8 cellular contexts compared by ENCODE assay signal in genomic region chr17:42288985-42289862, GRCh38. TPM values are rescaled to one million over a fixed set of nuclear protein-coding genes. Genes with fewer than 3 reads are reported as not detected.
DNase-seq lines count a peak whose midpoint lies in the region; ATAC-seq, FAIRE-seq and TF ChIP-seq lines count a peak whose summit lies in the region.

No MANE protein-coding gene starts in this region.

- H3K9ac ChIP-seq in H1 (replicated peaks in 1 of 4; ENCODE audit: extremely low read depth in 1 of 4, low read depth in 3 of 4, low read length in 3 of 4), result peak overlapping the region in 1 of 4 experiments; percentile 8; a peak in 3 of 7 replicates

- H3K23ac ChIP-seq in H1 (ENCODE audit: insufficient read length), result no peak overlapping the region

- H3K36me3 Mint-ChIP-seq in nephron progenitor cell (ENCODE audit: low read depth), result no peaks in the 10 kb centered on the region

- H3K27ac ChIP-seq in H1 (ENCODE audit: low read depth, low read length), result no peak overlapping the region
- peak overlapping the region; percentile 89 to 94 (median 92) for H3K27ac ChIP-seq in upper lobe of left lung

- H3K36me3 ChIP-seq in H1 (ENCODE audit: control insufficient read depth in 2 of 4, insufficient read depth in 4 of 4, low read length in 3 of 4), result no peaks in the 10 kb centered on the region
- peaks cover 0 to 22% (median 3%) of the 10 kb centered on the region in 4 donors for H3K36me3 ChIP-seq in upper lobe of left lung

- 67% methylated on average over 29 of the region's 32 CpGs; no CpG with 5 or more reads in 1 of the 2 experiments for WGBS in H1 (ENCODE audit: extremely low coverage in 1 of 2, insufficient coverage in 1 of 2, insufficient read length in 1 of 2, insufficient replicate concordance in 2 of 2, low coverage in 1 of 2, low lambda C conversion rate in 2 of 2, missing lambda C conversion rate in 1 of 2), 2 experiments
- 45 to 77% methylated on average over 14 to 30 of the region's 32 CpGs for WGBS in upper lobe of left lung, 2 donors

- H3K27ac Mint-ChIP-seq in nephron progenitor cell, result no peak overlapping the region

- H3K4me1 ChIP-seq in H1 (replicated peaks in 1 of 4; ENCODE audit: control insufficient read depth in 3 of 4, insufficient read depth in 4 of 4, low read length in 3 of 4) (peaks cover 0 to 11% (median 8%) of the 10 kb centered on the region in 4 experiments; a peak in 5 of 7 replicates), upper lobe of left lung (peaks cover 30 to 52% (median 35%) of the 10 kb centered on the region in 4 donors)

- TF ChIP-seq CTCF in AG09309 (IDR thresholded peaks at IDR 0.05; ENCODE audit: control insufficient read depth, insufficient read depth, low read depth, low read length, missing control alignments), result no peak
- no peak for TF ChIP-seq CTCF in H1 (IDR thresholded peaks at IDR 0.05; ENCODE audit: control extremely low read depth in 1 of 3, insufficient read depth in 1 of 3, low read depth in 1 of 3, low read length in 3 of 3)
- no peak for TF ChIP-seq CTCF in nephron progenitor cell (IDR thresholded peaks at IDR 0.05)
- TF ChIP-seq CTCF in upper lobe of left lung (IDR thresholded peaks at IDR 0.05), result no peak

- peak overlapping the region; percentile 5 to 64; a peak in 2 of 4 replicates for H3K4me2 ChIP-seq in H1 (ENCODE audit: insufficient read depth in 1 of 2, low read depth in 2 of 2, low read length in 2 of 2)

- H3K9me3 Mint-ChIP-seq in nephron progenitor cell, result no peaks in the 10 kb centered on the region

- H2BK5ac ChIP-seq in H1 (ENCODE audit: low read depth, low read length), result no peak overlapping the region

- DNase-seq in AG09309 (ENCODE audit: low read depth), result no peak
- DNase-seq in activated CD4-positive, alpha-beta T cell treated with anti-CD3 and anti-CD28 coated beads for 4 hours, result peak; percentile 66 to 70
- DNase-seq in H1 (ENCODE audit: low read depth in 1 of 2, low spot score in 2 of 2), result peak in 1 of 2 experiments; percentile 62
- no peak for DNase-seq in nephron progenitor cell
- peak; percentile 59 to 86 for DNase-seq in upper lobe of left lung
- no peak for DNase-seq in NCI-H2107 (lab: John Stamatoyannopoulos, UW)
- DNase-seq in NCI-H1436 treated with DMSO at 0.1 percent for 48 hours (lab: John Stamatoyannopoulos, UW), result no peak

- peak; percentile 24 for ATAC-seq in HG02885 (IDR thresholded peaks at IDR 0.05; ENCODE audit: poor library complexity, unreplicated experiment)
- peak; percentile 9 to 34 for ATAC-seq in upper lobe of left lung (ENCODE audit: low FRiP score in 2 of 2)

- peaks cover 7 to 30% (median 25%) of the 10 kb centered on the region in 4 experiments for H3K27me3 ChIP-seq in H1 (replicated peaks in 1 of 4; ENCODE audit: control insufficient read depth in 3 of 4, extremely low read depth in 1 of 4, insufficient read depth in 3 of 4, low read length in 3 of 4)
- H3K27me3 ChIP-seq in upper lobe of left lung, result no peaks in the 10 kb centered on the region

- FAIRE-seq in H1 (lab: Jason Lieb, UNC), result no peak

- H3K18ac ChIP-seq in H1 (ENCODE audit: extremely low read depth, low read length), result no peak overlapping the region; the same call in 1 of the 2 replicates

- peak overlapping the region; percentile 28; the same call in 1 of the 2 replicates for H4K8ac ChIP-seq in H1 (ENCODE audit: extremely low read depth, insufficient read depth, low read length)

- TF ChIP-seq POLR2A in H1 (IDR thresholded peaks at IDR 0.05; ENCODE audit: control extremely low read depth in 1 of 2, low read depth in 2 of 2, low read length in 2 of 2) (no peak), upper lobe of left lung (IDR thresholded peaks at IDR 0.05) (peak in 2 of 4 donors; percentile 19 to 54)

- H3K56ac ChIP-seq in H1 (replicated peaks; ENCODE audit: insufficient read length, low read depth, low read length), result no peak overlapping the region

- TF ChIP-seq RAD21 in H1 (IDR thresholded peaks at IDR 0.05 in 1 of 2, conservative IDR thresholded peaks at IDR 0.05 in 1 of 2; ENCODE audit: low read depth in 2 of 2, low read length in 2 of 2), result no peak

- H3K4ac ChIP-seq in H1 (replicated peaks; ENCODE audit: insufficient read length, low read depth, low read length), result no peak overlapping the region

- no peak overlapping the region for H4K91ac ChIP-seq in H1 (replicated peaks; ENCODE audit: insufficient read length, low read length)

- no peak overlapping the region for H4K5ac ChIP-seq in H1 (ENCODE audit: insufficient read length, low read depth, low read length)

- CTCF ChIA-PET in H1 (lab: Charles Lee; ENCODE audit: partially characterized antibody), result interaction anchor here (1.1 to 1.8 kb wide), 7 partner anchors 13 to 139 kb away, joined by 3 to 5 read pairs (median 4); no protein-coding TSS in a partner anchor

- H2BK20ac ChIP-seq in H1 (ENCODE audit: low read length), result 0 out of 2 replicates have a peak overlapping the region, but pooled peaks have one; percentile 48

- H4K20me1 ChIP-seq in H1 (replicated peaks in 1 of 2; ENCODE audit: control insufficient read depth in 1 of 2, insufficient read depth in 2 of 2, low read length in 2 of 2), result no peaks in the 10 kb centered on the region

- H3K9me3 ChIP-seq in H1 (ENCODE audit: insufficient read depth in 2 of 2, low read depth in 1 of 2, low read length in 1 of 2) (no peaks in the 10 kb centered on the region), upper lobe of left lung (no peaks in the 10 kb centered on the region)

- POLR2A ChIA-PET in H1 (lab: Charles Lee; ENCODE audit: partially characterized antibody), result interaction anchor here (0.9 to 5.0 kb wide), 7 partner anchors 9 to 142 kb away, joined by 3 to 33 read pairs (median 4); partner anchors contain the start of genes CAVIN1 and GHDC

- H2AFZ ChIP-seq in H1 (ENCODE audit: low read length), result no peak overlapping the region; the same call in 1 of the 2 replicates

- H3K23me2 ChIP-seq in H1 (ENCODE audit: low read depth, low read length), result no peaks in the 10 kb centered on the region; the same call in 1 of the 2 replicates

- H3K4me3 Mint-ChIP-seq in nephron progenitor cell, result peak overlapping the region; percentile 40

- H2BK15ac ChIP-seq in H1 (ENCODE audit: low read length), result peak overlapping the region; percentile 29; the same call in 1 of the 2 replicates

- H3K79me1 ChIP-seq in H1 (ENCODE audit: low read depth, low read length), result no peaks in the 10 kb centered on the region

- H2AK5ac ChIP-seq in H1 (ENCODE audit: low read depth, low read length), result no peak overlapping the region

- H3K14ac ChIP-seq in H1 (ENCODE audit: insufficient read length), result no peak overlapping the region

- H3K79me2 ChIP-seq in H1 (ENCODE audit: control insufficient read depth in 1 of 2, insufficient read depth in 2 of 2, low read length in 2 of 2), result no peaks in the 10 kb centered on the region

- peak overlapping the region; percentile 45 for H3K4me3 ChIP-seq in AG09309 (ENCODE audit: control insufficient read depth, low read depth, low read length)
- H3K4me3 ChIP-seq in H1 (ENCODE audit: extremely low read depth in 1 of 4, insufficient read depth in 2 of 4, low read depth in 3 of 4, low read length in 4 of 4), result peak overlapping the region in 2 of 4 experiments; percentile 19 to 65; a peak in 5 of 8 replicates
- H3K4me3 ChIP-seq in upper lobe of left lung, result peak overlapping the region; percentile 49 to 86 (median 64)

- H3K4me1 Mint-ChIP-seq in nephron progenitor cell, result peaks cover 17% of the 10 kb centered on the region

- TF ChIP-seq EP300 in H1 (IDR thresholded peaks at IDR 0.05; ENCODE audit: borderline replicate concordance in 1 of 2, low read depth in 2 of 2, low read length in 2 of 2) (no peak), upper lobe of left lung (IDR thresholded peaks at IDR 0.05) (no peak)

- H3K27me3 Mint-ChIP-seq in nephron progenitor cell (ENCODE audit: low read depth, poor library complexity), result peaks cover 74% of the 10 kb centered on the region

- H2BK12ac ChIP-seq in H1 (ENCODE audit: low read depth, low read length), result peak overlapping the region; percentile 10; the same call in 1 of the 2 replicates

- no peak overlapping the region for H2BK120ac ChIP-seq in H1 (replicated peaks; ENCODE audit: low read depth, low read length)

TF ChIP-seq in H1, 55 proteins besides CTCF, POLR2A, EP300 and RAD21:
- TF ChIP-seq SIRT6 (IDR thresholded peaks at IDR 0.05; ENCODE audit: low read length), result no peak
- TF ChIP-seq TCF12 (IDR thresholded peaks at IDR 0.05; ENCODE audit: low read depth, low read length), result no peak
- TF ChIP-seq KDM1A (IDR thresholded peaks at IDR 0.05; ENCODE audit: borderline replicate concordance, low read length), result peak; percentile 12; the same call in 1 of the 2 replicates
- TF ChIP-seq KDM5A (IDR thresholded peaks at IDR 0.05; ENCODE audit: low read length), result no peak
- TF ChIP-seq RBBP5 (IDR thresholded peaks at IDR 0.05; ENCODE audit: borderline replicate concordance, low read depth, low read length), result no peak
- peak; percentile 27 for TF ChIP-seq RNF2 (IDR thresholded peaks at IDR 0.05; ENCODE audit: borderline replicate concordance, low read depth, low read length, missing control alignments, poor library complexity, severe bottlenecking)

RNA-seq across cellular contexts. Expression of gene STAT5A, which starts 0.9 kb away (rescaled TPM):
- total RNA-seq in H1 (2021; fragmentation: NEBNext Ultra II Directional; extraction: Animal tissue kit (Norgen Biotek cat#: 25700)), result 5.4 and 6.0 TPM in 2 replicates
- polyA plus RNA-seq in H1 (2011; rRNA removed), result 4.2 and 7.9 TPM in 2 replicates
- polyA plus RNA-seq in H1 (2011; cell fraction: cytosol; rRNA removed), result 4.2 TPM
- polyA plus RNA-seq in H1 (2011; cell fraction: nucleus; rRNA removed), result 9.8 TPM
- polyA plus RNA-seq in H1 (2012, experiment 1 of 2), result 2.3 to 7.0 TPM (median 6.0 TPM) in 4 replicates
- polyA plus RNA-seq in H1 (2012, experiment 2 of 2), result 3.0 TPM
- polyA plus RNA-seq in H1 (2013, experiment 1 of 2), result 3.0 TPM
- polyA plus RNA-seq in H1 (2013, experiment 2 of 2), result 3.2 TPM
- 6.1 and 12.0 TPM in 2 replicates for polyA minus RNA-seq in H1 (2011; rRNA and poly(A)+ RNA removed)
- 7.6 TPM for polyA minus RNA-seq in H1 (2011; cell fraction: cytosol; rRNA and poly(A)+ RNA removed)
- 4.3 TPM for polyA minus RNA-seq in H1 (2011; cell fraction: nucleus; rRNA and poly(A)+ RNA removed)
- 100 to 1,000 TPM in 1 of 6 donors, 10 to 100 TPM in 5; 33.7 to 119 (median 70.3) TPM for total RNA-seq in upper lobe of left lung

RNA-seq across cellular contexts. Expression of gene STAT5B, which starts 13.0 kb away (rescaled TPM):
- total RNA-seq in H1 (2021; fragmentation: NEBNext Ultra II Directional; extraction: Animal tissue kit (Norgen Biotek cat#: 25700)), result 43.3 and 52.6 TPM in 2 replicates
- polyA plus RNA-seq in H1 (2011; rRNA removed), result 35.3 and 40.8 TPM in 2 replicates
- polyA plus RNA-seq in H1 (2011; cell fraction: cytosol; rRNA removed), result 43.3 TPM
- 59.0 TPM for polyA plus RNA-seq in H1 (2011; cell fraction: nucleus; rRNA removed)
- 30.5 to 36.1 TPM (median 33.9 TPM) in 4 replicates for polyA plus RNA-seq in H1 (2012, experiment 1 of 2)
- polyA plus RNA-seq in H1 (2012, experiment 2 of 2), result 19.0 TPM
- polyA plus RNA-seq in H1 (2013, experiment 1 of 2), result 17.7 TPM
- polyA plus RNA-seq in H1 (2013, experiment 2 of 2), result 15.8 TPM
- polyA minus RNA-seq in H1 (2011; rRNA and poly(A)+ RNA removed), result 43.6 and 47.2 TPM in 2 replicates
- 28.5 TPM for polyA minus RNA-seq in H1 (2011; cell fraction: cytosol; rRNA and poly(A)+ RNA removed)
- polyA minus RNA-seq in H1 (2011; cell fraction: nucleus; rRNA and poly(A)+ RNA removed), result 22.2 TPM
- total RNA-seq in upper lobe of left lung, result 100 to 1,000 TPM in 1 of 6 donors, 10 to 100 TPM in 5; 48.6 to 115 (median 66.3) TPM

Comparison
In these comparisons a context has a peak if more than half of its experiments do, and no peak if none do; other contexts are left out.
1. DNase-seq: peak in activated CD4-positive, alpha-beta T cell treated with anti-CD3 and anti-CD28 coated beads for 4 hours (2 of 2) and upper lobe of left lung (2 of 2); none in AG09309 (single experiment), nephron progenitor cell (single experiment), NCI-H2107 (single experiment) and NCI-H1436 treated with DMSO at 0.1 percent for 48 hours (single experiment).